ENCODE assay signal across 9 cellular contexts in genomic region chr5:159772698-159773061, GRCh38.
DNase-seq lines count a peak whose midpoint lies in the region; ATAC-seq and TF ChIP-seq lines count a peak whose summit lies in the region.
"Had no signal": no experiment of that assay in that cellular context is flagged by ENCODE, and none has a peak within 500 bp of the region (broad histone marks: within the 10 kb centered on the region; RNA-seq: fewer than 3 reads in every experiment).

No MANE protein-coding gene starts in this region.

- no peaks in the 10 kb centered on the region for H3K27me3 ChIP-seq in Panc1 (ENCODE audit: control insufficient read depth, insufficient read depth, low read length)
- H3K27me3 ChIP-seq in esophagus muscularis mucosa: no peaks in the 10 kb centered on the region

- DNase-seq in Panc1 (ENCODE audit: low read depth, low spot score) (no peak), esophagus muscularis mucosa (ENCODE audit: extremely low spot score) (no peak), retinal pigment epithelial cell (ENCODE audit: low read depth) (no peak), LoVo (ENCODE audit: low spot score) (no peak), SKM-1 treated with dmso at 0.1 percent for 144 hours (lab: John Stamatoyannopoulos, UW; ENCODE audit: unreplicated experiment) (no peak)
- DNase-seq: Karpas-422 had no signal

- no peak overlapping the region for H3K27ac ChIP-seq in Panc1 (ENCODE audit: low read length)
- H3K27ac ChIP-seq in esophagus muscularis mucosa (replicated peaks in 1 of 4): peak overlapping the region; percentile 70 to 75 (median 72)

- in situ Hi-C loops in Panc1 (cut with HindIII; ENCODE audit: low pct_unique_long_range_greater_than_20kb, low sequenced_read_pairs): no loop called here

- H3K4me3 ChIP-seq in GM08714 (ENCODE audit: low read length) (peak overlapping the region; percentile 27; the same call in 1 of the 2 replicates), Panc1 (ENCODE audit: low read depth in 2 of 2, low read length in 2 of 2) (peak overlapping the region in 1 of 2 experiments; percentile 57; a peak in 3 of 4 replicates), esophagus muscularis mucosa (peak overlapping the region; percentile 41 to 58 (median 48)), retinal pigment epithelial cell (ENCODE audit: low read length) (peak overlapping the region; percentile 33)

- peak; percentile 37 for ATAC-seq in Panc1
- ATAC-seq in HG02870 (IDR thresholded peaks at IDR 0.05; ENCODE audit: unreplicated experiment): no peak
- ATAC-seq in GM21723 (IDR thresholded peaks at IDR 0.05; ENCODE audit: unreplicated experiment): no peak

- no peaks in the 10 kb centered on the region; the same call in none of the 2 replicates for H3K4me1 ChIP-seq in Panc1 (ENCODE audit: control insufficient read depth, insufficient read depth, low read length)
- peaks cover 4 to 14% (median 13%) of the 10 kb centered on the region in 4 donors for H3K4me1 ChIP-seq in esophagus muscularis mucosa

- 75% methylated on average over 6 of the region's 6 CpGs for WGBS in esophagus muscularis mucosa

- BruUV-seq in Panc1 (replicated peaks; lab: Mats Ljungman, UMichigan): no TSS peak

- H3K9me3 ChIP-seq in Panc1 (ENCODE audit: control insufficient read depth, insufficient read depth, low read depth, low read length): no peaks in the 10 kb centered on the region
- H3K9me3 ChIP-seq in esophagus muscularis mucosa: no peaks in the 10 kb centered on the region

- TF ChIP-seq EP300 in esophagus muscularis mucosa (IDR thresholded peaks at IDR 0.05): no peak

- CTCF ChIA-PET in Panc1 (lab: Charles Lee): no interaction called here

- H3K36me3 ChIP-seq in Panc1 (ENCODE audit: control insufficient read depth, insufficient read depth, low read length): no peaks in the 10 kb centered on the region
- no peaks in the 10 kb centered on the region for H3K36me3 ChIP-seq in esophagus muscularis mucosa

- TF ChIP-seq CTCF in Panc1 (IDR thresholded peaks at IDR 0.05) (no peak), esophagus muscularis mucosa (IDR thresholded peaks at IDR 0.05) (no peak), retinal pigment epithelial cell (conservative IDR thresholded peaks at IDR 0.05; ENCODE audit: low read depth, low read length) (no peak)

- TF ChIP-seq POLR2A in esophagus muscularis mucosa (IDR thresholded peaks at IDR 0.05; ENCODE audit: low read depth): no peak

- POLR2A ChIA-PET in Panc1 (lab: Charles Lee): no interaction called here

- intact Hi-C loops in Panc1 (cut with micrococcal nuclease; ENCODE audit: unreplicated experiment): loop anchor here (10.0 kb wide), 2 partner anchors 142 to 188 kb away; partner anchors contain the start of gene ADRA1B
- intact Hi-C loops in esophagus muscularis mucosa (cut with DNase I): no loop called here
